9 cellular contexts compared by ENCODE assay signal in the genomic region with DNA sequence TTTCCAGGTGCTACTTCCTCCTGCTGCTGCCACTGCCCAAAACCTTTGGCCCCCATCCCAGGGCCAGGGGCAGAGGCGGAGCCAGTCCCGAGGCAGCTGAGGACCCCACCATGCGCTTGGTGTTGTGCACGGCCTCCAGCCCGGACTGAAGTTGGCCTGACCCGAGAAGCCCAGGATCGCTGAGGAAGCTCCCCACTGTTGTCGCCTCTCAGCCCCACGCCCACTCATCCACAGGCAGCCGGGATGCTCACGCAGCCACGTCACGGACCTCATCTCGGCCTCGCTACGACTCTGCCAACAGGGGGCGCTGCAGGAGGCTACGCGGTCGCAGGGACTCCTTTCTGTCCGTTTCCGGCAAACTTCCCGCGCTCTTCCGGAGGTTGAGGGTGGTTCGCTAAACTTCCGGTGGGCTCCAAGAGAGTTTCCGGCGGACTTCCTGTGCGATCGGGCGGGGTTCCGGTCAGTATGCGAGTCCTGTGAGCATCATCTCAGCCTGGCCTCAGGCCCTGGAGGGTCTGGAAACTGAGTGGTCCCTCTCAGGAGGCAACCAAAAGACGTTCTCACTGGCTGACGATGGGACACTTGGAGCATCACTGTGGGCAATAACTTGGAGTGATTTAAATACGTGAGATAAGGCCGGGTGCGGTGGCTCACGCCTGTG. TPM values are rescaled to one million over a fixed set of nuclear protein-coding genes. Genes with fewer than 3 reads are reported as not detected.
DNase-seq lines count a peak whose midpoint lies in the region; ATAC-seq, FAIRE-seq and TF ChIP-seq lines count a peak whose summit lies in the region.
"Had no signal": no experiment of that assay in that cellular context is flagged by ENCODE, and none has a peak within 500 bp of the region (broad histone marks: within the 10 kb centered on the region; RNA-seq: fewer than 3 reads in every experiment).

No MANE protein-coding gene starts in this region.

- peak overlapping the region in 1 of 4 experiments; percentile 39; a peak in 2 of 8 replicates for H3K4me3 ChIP-seq in H1 (ENCODE audit: extremely low read depth in 1 of 4, insufficient read depth in 2 of 4, low read depth in 3 of 4, low read length in 4 of 4)
- H3K4me3 ChIP-seq in stomach: peak overlapping the region in 3 of 4 donors; percentile 16 to 33 (median 25)

- peaks cover 2% of the 10 kb centered on the region; the same call in 1 of the 2 replicates for H3K23me2 ChIP-seq in H1 (ENCODE audit: low read depth, low read length)

- H3K9me3 Mint-ChIP-seq in natural killer cell treated with Interleukin-12 subunit alpha and Interleukin-12 subunit beta and Interleukin-15 and Interleukin-18, amount 100 ng/mL, for 72 hours: no peaks in the 10 kb centered on the region

- H3K4ac ChIP-seq in H1 (replicated peaks; ENCODE audit: insufficient read length, low read depth, low read length): no peak overlapping the region

- FAIRE-seq in H1 (lab: Jason Lieb, UNC): no peak
- FAIRE-seq: islet of Langerhans had no signal

- H4K91ac ChIP-seq in H1 (replicated peaks; ENCODE audit: insufficient read length, low read length): no peak overlapping the region

- H3K27ac ChIP-seq in H1 (ENCODE audit: low read depth, low read length): no peak overlapping the region
- H3K27ac ChIP-seq in stomach: peak overlapping the region in 3 of 5 donors; percentile 25 to 32 (median 29)

- H3K36me3 ChIP-seq in H1 (ENCODE audit: control insufficient read depth in 2 of 4, insufficient read depth in 4 of 4, low read length in 3 of 4) (no peaks in the 10 kb centered on the region), stomach (no peaks in the 10 kb centered on the region)

- TF ChIP-seq CTCF in LNCAP (IDR thresholded peaks at IDR 0.05) (peak; percentile 41; the same call in 1 of the 2 replicates), H1 (IDR thresholded peaks at IDR 0.05; ENCODE audit: control extremely low read depth in 1 of 3, insufficient read depth in 1 of 3, low read depth in 1 of 3, low read length in 3 of 3) (peak; percentile 81 to 95 (median 95)), stomach (IDR thresholded peaks at IDR 0.05) (peak in 5 of 7 experiments; percentile 16 to 44 (median 26))

- TF ChIP-seq EP300 in H1 (IDR thresholded peaks at IDR 0.05; ENCODE audit: borderline replicate concordance in 1 of 2, low read depth in 2 of 2, low read length in 2 of 2) (no peak), stomach (IDR thresholded peaks at IDR 0.05) (no peak)

- H2AK5ac ChIP-seq in H1 (ENCODE audit: low read depth, low read length): no peak overlapping the region

- intact Hi-C loops in stomach (cut with DNase I; ENCODE audit: low total_unique reads): no loop called here

- H3K23ac ChIP-seq in H1 (ENCODE audit: insufficient read length): no peak overlapping the region

- peak overlapping the region; percentile 93 to 96 for H3K27ac Mint-ChIP-seq in natural killer cell treated with Interleukin-12 subunit alpha and Interleukin-12 subunit beta and Interleukin-15 and Interleukin-18, amount 100 ng/mL, for 72 hours

- H3K18ac ChIP-seq in H1 (ENCODE audit: extremely low read depth, low read length): 0 out of 2 replicates have a peak overlapping the region, but pooled peaks have one; percentile 26

- CTCF ChIA-PET in H1 (lab: Charles Lee; ENCODE audit: partially characterized antibody): interaction anchor here (0.5 to 4.9 kb wide), 21 partner anchors 8 to 128 kb away, joined by 3 to 49 read pairs (median 4); partner anchors contain the start of gene PRSS22

- H2BK120ac ChIP-seq in H1 (replicated peaks; ENCODE audit: low read depth, low read length): no peak overlapping the region

- H3K4me2 ChIP-seq in H1 (ENCODE audit: insufficient read depth in 1 of 2, low read depth in 2 of 2, low read length in 2 of 2): peak overlapping the region; percentile 15 to 25; a peak in 2 of 4 replicates

- peaks cover 47% of the 10 kb centered on the region in 2 donors for H3K4me1 Mint-ChIP-seq in natural killer cell treated with Interleukin-12 subunit alpha and Interleukin-12 subunit beta and Interleukin-15 and Interleukin-18, amount 100 ng/mL, for 72 hours (ENCODE audit: low read depth in 2 of 2)

- TF ChIP-seq POLR2A in H1 (IDR thresholded peaks at IDR 0.05; ENCODE audit: control extremely low read depth in 1 of 2, low read depth in 2 of 2, low read length in 2 of 2) (no peak), stomach (IDR thresholded peaks at IDR 0.05) (no peak)

- no peak overlapping the region; the same call in 1 of the 2 replicates for H2BK15ac ChIP-seq in H1 (ENCODE audit: low read length)

- H2BK12ac ChIP-seq in H1 (ENCODE audit: low read depth, low read length): no peak overlapping the region

- H3K27me3 ChIP-seq in H1 (replicated peaks in 1 of 4; ENCODE audit: control insufficient read depth in 3 of 4, extremely low read depth in 1 of 4, insufficient read depth in 3 of 4, low read length in 3 of 4) (peaks cover 0 to 6% (median 4%) of the 10 kb centered on the region in 4 experiments; a peak in 4 of 7 replicates), stomach (peaks cover 0 to 40% (median 0%) of the 10 kb centered on the region in 3 donors)

- DNase-seq in AG08396 (ENCODE audit: low spot score) (peak; percentile 55), H1 (ENCODE audit: low read depth in 1 of 2, low spot score in 2 of 2) (peak in 1 of 2 experiments; percentile 91), stomach (peak; percentile 50), middle frontal gyrus (ENCODE audit: extremely low spot score, low spot score) (no peak), NCI-H1105 treated with DMSO at 0.1 percent for 48 hours (lab: John Stamatoyannopoulos, UW) (no peak)
- DNase-seq in activated CD8-positive, alpha-beta memory T cell treated with anti-CD3 and anti-CD28 coated beads for 24 hours: peak; percentile 93
- peak; percentile 95 for DNase-seq in natural killer cell treated with Interleukin-12 subunit alpha and Interleukin-12 subunit beta and Interleukin-15 and Interleukin-18, amount 100 ng/mL, for 72 hours (ENCODE audit: low spot score)

- no peaks in the 10 kb centered on the region for H3K27me3 Mint-ChIP-seq in natural killer cell treated with Interleukin-12 subunit alpha and Interleukin-12 subunit beta and Interleukin-15 and Interleukin-18, amount 100 ng/mL, for 72 hours

- peak; percentile 76 to 85 for ATAC-seq in natural killer cell treated with Interleukin-12 subunit alpha and Interleukin-12 subunit beta and Interleukin-15 and Interleukin-18, amount 100 ng/mL, for 72 hours

- H3K79me2 ChIP-seq in H1 (ENCODE audit: control insufficient read depth in 1 of 2, insufficient read depth in 2 of 2, low read length in 2 of 2): no peaks in the 10 kb centered on the region

- H3K14ac ChIP-seq in H1 (ENCODE audit: insufficient read length): no peak overlapping the region

- 61% methylated on average over 34 of the region's 40 CpGs; no CpG with 5 or more reads in 1 of the 2 experiments for WGBS in H1 (ENCODE audit: extremely low coverage in 1 of 2, insufficient coverage in 1 of 2, insufficient read length in 1 of 2, insufficient replicate concordance in 2 of 2, low coverage in 1 of 2, low lambda C conversion rate in 2 of 2, missing lambda C conversion rate in 1 of 2), 2 experiments
- 31 to 47% (median 45%) methylated on average over 24 to 40 of the region's 40 CpGs for WGBS in stomach, 5 donors

- peak overlapping the region; percentile 74 for H2AFZ ChIP-seq in H1 (ENCODE audit: low read length)

- peak overlapping the region; percentile 84; the same call in 1 of the 2 replicates for H4K8ac ChIP-seq in H1 (ENCODE audit: extremely low read depth, insufficient read depth, low read length)

- no peaks in the 10 kb centered on the region for H4K20me1 ChIP-seq in H1 (replicated peaks in 1 of 2; ENCODE audit: control insufficient read depth in 1 of 2, insufficient read depth in 2 of 2, low read length in 2 of 2)

- H3K9ac ChIP-seq in H1 (replicated peaks in 1 of 4; ENCODE audit: extremely low read depth in 1 of 4, low read depth in 3 of 4, low read length in 3 of 4): no peak overlapping the region

- H2BK5ac ChIP-seq in H1 (ENCODE audit: low read depth, low read length): no peak overlapping the region

- no peaks in the 10 kb centered on the region for H3K36me3 Mint-ChIP-seq in natural killer cell treated with Interleukin-12 subunit alpha and Interleukin-12 subunit beta and Interleukin-15 and Interleukin-18, amount 100 ng/mL, for 72 hours

- H3K79me1 ChIP-seq in H1 (ENCODE audit: low read depth, low read length): no peaks in the 10 kb centered on the region

- POLR2A ChIA-PET in H1 (lab: Charles Lee; ENCODE audit: partially characterized antibody): interaction anchor here (0.6 to 1.3 kb wide), 3 partner anchors 12 to 75 kb away, joined by 3 read pairs; no protein-coding TSS in a partner anchor

- TF ChIP-seq RAD21 in H1 (IDR thresholded peaks at IDR 0.05 in 1 of 2, conservative IDR thresholded peaks at IDR 0.05 in 1 of 2; ENCODE audit: low read depth in 2 of 2, low read length in 2 of 2): peak; percentile 48 to 56

- H3K56ac ChIP-seq in H1 (replicated peaks; ENCODE audit: insufficient read length, low read depth, low read length): no peak overlapping the region

- no peaks in the 10 kb centered on the region for H3K9me3 ChIP-seq in H1 (ENCODE audit: insufficient read depth in 2 of 2, low read depth in 1 of 2, low read length in 1 of 2)
- no peaks in the 10 kb centered on the region for H3K9me3 ChIP-seq in stomach

- no peak overlapping the region for H2BK20ac ChIP-seq in H1 (ENCODE audit: low read length)

- H3K4me1 ChIP-seq in H1 (replicated peaks in 1 of 4; ENCODE audit: control insufficient read depth in 3 of 4, insufficient read depth in 4 of 4, low read length in 3 of 4) (peaks cover 0 to 3% (median 2%) of the 10 kb centered on the region in 4 experiments; a peak in 3 of 7 replicates), stomach (peaks cover 8 to 35% (median 20%) of the 10 kb centered on the region in 4 donors)

- peak overlapping the region; percentile 93 for H3K4me3 Mint-ChIP-seq in natural killer cell treated with Interleukin-12 subunit alpha and Interleukin-12 subunit beta and Interleukin-15 and Interleukin-18, amount 100 ng/mL, for 72 hours

- no peak overlapping the region for H4K5ac ChIP-seq in H1 (ENCODE audit: insufficient read length, low read depth, low read length)

RNA-seq across cellular contexts. Expression of gene ZG16B, which starts 12.4 kb away (rescaled TPM):
- total RNA-seq in H1 (2021; fragmentation: NEBNext Ultra II Directional; extraction: Animal tissue kit (Norgen Biotek cat#: 25700)): not detected in 2 replicates
- 0.11 TPM in 1 of 2 replicates, not detected in the other for polyA plus RNA-seq in H1 (2011; rRNA removed)
- 0.17 TPM for polyA plus RNA-seq in H1 (2011; cell fraction: cytosol; rRNA removed)
- polyA plus RNA-seq in H1 (2011; cell fraction: nucleus; rRNA removed): not detected
- polyA plus RNA-seq in H1 (2012, experiment 1 of 2): not detected in 4 replicates
- polyA plus RNA-seq in H1 (2012, experiment 2 of 2): not detected
- polyA plus RNA-seq in H1 (2013, experiment 1 of 2): 0.06 TPM
- not detected for polyA plus RNA-seq in H1 (2013, experiment 2 of 2)
- polyA minus RNA-seq in H1 (2011; rRNA and poly(A)+ RNA removed): 0.41 TPM in 1 of 2 replicates, not detected in the other
- not detected for polyA minus RNA-seq in H1 (2011; cell fraction: cytosol; rRNA and poly(A)+ RNA removed)
- not detected for polyA minus RNA-seq in H1 (2011; cell fraction: nucleus; rRNA and poly(A)+ RNA removed)
- total RNA-seq in natural killer cell treated with Interleukin-12 subunit alpha and Interleukin-12 subunit beta and Interleukin-15 and Interleukin-18, amount 100 ng/mL, for 72 hours: 10 to 100 TPM in 1 of 2 donors, 1 to 10 TPM in 1; 3.8 to 22.1 TPM
- 10 to 100 TPM in 2 of 5 donors, not detected in 3; 15.6 to 39.0 TPM for total RNA-seq in stomach
- polyA plus RNA-seq in stomach: 10 to 100 TPM; 13.0 to 35.4 (median 22.3) TPM

RNA-seq across cellular contexts. Expression of gene PRSS22, which starts 15.5 kb away (rescaled TPM):
- 2.7 and 4.4 TPM in 2 replicates for total RNA-seq in H1 (2021; fragmentation: NEBNext Ultra II Directional; extraction: Animal tissue kit (Norgen Biotek cat#: 25700))
- polyA plus RNA-seq in H1 (2011; rRNA removed) (4.0 and 5.8 TPM in 2 replicates), stomach (10 to 100 TPM in 2 of 3 donors, 1 to 10 TPM in 1; 5.2 to 62.2 (median 22.7) TPM)
- 5.2 TPM for polyA plus RNA-seq in H1 (2011; cell fraction: cytosol; rRNA removed)
- 20.5 TPM for polyA plus RNA-seq in H1 (2011; cell fraction: nucleus; rRNA removed)
- 1.5 to 4.3 TPM (median 2.9 TPM) in 4 replicates for polyA plus RNA-seq in H1 (2012, experiment 1 of 2)
- polyA plus RNA-seq in H1 (2012, experiment 2 of 2): 1.6 TPM
- 3.5 TPM for polyA plus RNA-seq in H1 (2013, experiment 1 of 2)
- polyA plus RNA-seq in H1 (2013, experiment 2 of 2): 3.1 TPM
- 1.3 and 1.7 TPM in 2 replicates for polyA minus RNA-seq in H1 (2011; rRNA and poly(A)+ RNA removed)
- 1.3 TPM for polyA minus RNA-seq in H1 (2011; cell fraction: cytosol; rRNA and poly(A)+ RNA removed)
- polyA minus RNA-seq in H1 (2011; cell fraction: nucleus; rRNA and poly(A)+ RNA removed): 4.4 TPM
- under 1 TPM; 0.86 TPM for total RNA-seq in natural killer cell treated with Interleukin-12 subunit alpha and Interleukin-12 subunit beta and Interleukin-15 and Interleukin-18, amount 100 ng/mL, for 72 hours
- total RNA-seq in stomach: 10 to 100 TPM in 2 of 5 donors, 1 to 10 TPM in 2, not detected in 1; 1.8 to 33.2 (median 9.8) TPM

RNA-seq across cellular contexts. Expression of gene PRSS21, which starts 25.4 kb away (rescaled TPM):
- 1.0 and 2.7 TPM in 2 replicates for total RNA-seq in H1 (2021; fragmentation: NEBNext Ultra II Directional; extraction: Animal tissue kit (Norgen Biotek cat#: 25700))
- polyA plus RNA-seq in H1 (2011; rRNA removed) (0.76 and 1.4 TPM in 2 replicates), stomach (1 to 10 TPM in 1 of 3 donors, under 1 TPM in 2; 0.50 to 2.9 (median 0.65) TPM)
- polyA plus RNA-seq in H1 (2011; cell fraction: cytosol; rRNA removed): 0.98 TPM
- polyA plus RNA-seq in H1 (2011; cell fraction: nucleus; rRNA removed): 3.6 TPM
- 0.54 to 1.2 TPM (median 0.81 TPM) in 3 of 4 replicates, not detected in the other for polyA plus RNA-seq in H1 (2012, experiment 1 of 2)
- 0.51 TPM for polyA plus RNA-seq in H1 (2012, experiment 2 of 2)
- 1.2 TPM for polyA plus RNA-seq in H1 (2013, experiment 1 of 2)
- polyA plus RNA-seq in H1 (2013, experiment 2 of 2): 0.96 TPM
- polyA minus RNA-seq in H1 (2011; rRNA and poly(A)+ RNA removed): 0.32 TPM in 1 of 2 replicates, not detected in the other
- 1.8 TPM for polyA minus RNA-seq in H1 (2011; cell fraction: cytosol; rRNA and poly(A)+ RNA removed)
- polyA minus RNA-seq in H1 (2011; cell fraction: nucleus; rRNA and poly(A)+ RNA removed): 3.7 TPM
- 10 to 100 TPM in 1 of 2 donors, under 1 TPM in 1; 0.53 to 21.5 TPM for total RNA-seq in natural killer cell treated with Interleukin-12 subunit alpha and Interleukin-12 subunit beta and Interleukin-15 and Interleukin-18, amount 100 ng/mL, for 72 hours
- total RNA-seq in stomach: 1 to 10 TPM in 1 of 5 donors, not detected in 4; 1.1 TPM

RNA-seq across cellular contexts. Expression of gene FLYWCH2, which starts 40.5 kb away (rescaled TPM):
- 16.4 and 20.2 TPM in 2 replicates for total RNA-seq in H1 (2021; fragmentation: NEBNext Ultra II Directional; extraction: Animal tissue kit (Norgen Biotek cat#: 25700))
- polyA plus RNA-seq in H1 (2011; rRNA removed) (30.7 and 43.8 TPM in 2 replicates), stomach (10 to 100 TPM; 30.1 to 43.4 (median 39.0) TPM)
- polyA plus RNA-seq in H1 (2011; cell fraction: cytosol; rRNA removed): 44.9 TPM
- 27.4 TPM for polyA plus RNA-seq in H1 (2011; cell fraction: nucleus; rRNA removed)
- 17.1 to 25.9 TPM (median 22.0 TPM) in 4 replicates for polyA plus RNA-seq in H1 (2012, experiment 1 of 2)
- 24.5 TPM for polyA plus RNA-seq in H1 (2012, experiment 2 of 2)
- polyA plus RNA-seq in H1 (2013, experiment 1 of 2): 16.8 TPM
- polyA plus RNA-seq in H1 (2013, experiment 2 of 2): 16.0 TPM
- polyA minus RNA-seq in H1 (2011; rRNA and poly(A)+ RNA removed): 4.6 and 5.4 TPM in 2 replicates
- polyA minus RNA-seq in H1 (2011; cell fraction: cytosol; rRNA and poly(A)+ RNA removed): 14.3 TPM
- 14.3 TPM for polyA minus RNA-seq in H1 (2011; cell fraction: nucleus; rRNA and poly(A)+ RNA removed)
- 10 to 100 TPM; 21.5 to 24.7 TPM for total RNA-seq in natural killer cell treated with Interleukin-12 subunit alpha and Interleukin-12 subunit beta and Interleukin-15 and Interleukin-18, amount 100 ng/mL, for 72 hours
- 10 to 100 TPM; 19.6 to 76.4 (median 52.4) TPM for total RNA-seq in stomach

RNA-seq across cellular contexts. Expression of gene PRSS41, which starts 44.2 kb away (rescaled TPM):
- not detected in 2 replicates for total RNA-seq in H1 (2021; fragmentation: NEBNext Ultra II Directional; extraction: Animal tissue kit (Norgen Biotek cat#: 25700))
- polyA plus RNA-seq in H1 (2011; rRNA removed) (not detected in 2 replicates), stomach (not detected)
- not detected for polyA plus RNA-seq in H1 (2011; cell fraction: cytosol; rRNA removed)
- 0.10 TPM for polyA plus RNA-seq in H1 (2011; cell fraction: nucleus; rRNA removed)
- not detected in 4 replicates for polyA plus RNA-seq in H1 (2012, experiment 1 of 2)
- not detected for polyA plus RNA-seq in H1 (2012, experiment 2 of 2)
- not detected for polyA plus RNA-seq in H1 (2013, experiment 1 of 2)
- not detected for polyA plus RNA-seq in H1 (2013, experiment 2 of 2)
- not detected in 2 replicates for polyA minus RNA-seq in H1 (2011; rRNA and poly(A)+ RNA removed)
- polyA minus RNA-seq in H1 (2011; cell fraction: cytosol; rRNA and poly(A)+ RNA removed): not detected
- not detected for polyA minus RNA-seq in H1 (2011; cell fraction: nucleus; rRNA and poly(A)+ RNA removed)
- total RNA-seq in natural killer cell treated with Interleukin-12 subunit alpha and Interleukin-12 subunit beta and Interleukin-15 and Interleukin-18, amount 100 ng/mL, for 72 hours: not detected
- total RNA-seq in stomach: not detected

Comparison
In these comparisons a context has a peak if more than half of its experiments do, and no peak if none do; other contexts are left out.
1. DNase-seq: peak in AG08396 (single experiment), activated CD8-positive, alpha-beta memory T cell treated with anti-CD3 and anti-CD28 coated beads for 24 hours (single experiment), natural killer cell treated with Interleukin-12 subunit alpha and Interleukin-12 subunit beta and Interleukin-15 and Interleukin-18, amount 100 ng/mL, for 72 hours (single experiment) and stomach (single experiment); none in middle frontal gyrus (single experiment) and NCI-H1105 treated with DMSO at 0.1 percent for 48 hours (single experiment).
2. CTCF ChIP-seq: peak in every context shown above with its lines; median percentile 95 in H1; 41 in LNCAP; 26 in stomach.